27 cellular contexts compared by ENCODE assay signal in genomic region chr4:56080384-56080783, GRCh38.
"Had no signal": no experiment of that assay in that cellular context is flagged by ENCODE, and none has a peak within 500 bp of the region (broad histone marks: within the 10 kb centered on the region; RNA-seq: fewer than 3 reads in every experiment).

No MANE protein-coding gene starts in this region.

- H3K9me3 ChIP-seq: neutrophil, pancreas, prostate gland, thyroid gland, upper lobe of left lung had no signal

- H3K4me3 Mint-ChIP-seq: central memory CD8-positive, alpha-beta T cell; memory B cell; naive thymus-derived CD8-positive, alpha-beta T cell; neural crest cell; stimulated activated effector memory CD8-positive, alpha-beta T cell treated with anti-CD3 and anti-CD28 coated beads, Interleukin-12 subunit alpha, Interleukin-12 subunit beta, amount 100 ng/mL, for 72 hours had no signal

- FAIRE-seq: pancreas had no signal

- H3K4me1 ChIP-seq: gastroesophageal sphincter, heart left ventricle, pancreas, prostate gland, right atrium auricular region, stomach, thyroid gland, upper lobe of left lung, uterus had no signal

- H3K4me3 ChIP-seq: cardiac muscle cell, dorsolateral prefrontal cortex, gastroesophageal sphincter, heart left ventricle, lung, pancreas, prostate gland, right atrium auricular region, stomach, thyroid gland, upper lobe of left lung, uterus had no signal

- H3K4me1 Mint-ChIP-seq: central memory CD8-positive, alpha-beta T cell; naive thymus-derived CD8-positive, alpha-beta T cell; stimulated activated effector memory CD8-positive, alpha-beta T cell treated with anti-CD3 and anti-CD28 coated beads, Interleukin-12 subunit alpha, Interleukin-12 subunit beta, amount 100 ng/mL, for 72 hours had no signal

- H3K36me3 Mint-ChIP-seq: memory B cell; naive thymus-derived CD8-positive, alpha-beta T cell; stimulated activated effector memory CD8-positive, alpha-beta T cell treated with anti-CD3 and anti-CD28 coated beads, Interleukin-12 subunit alpha, Interleukin-12 subunit beta, amount 100 ng/mL, for 72 hours had no signal

- H3K36me3 ChIP-seq: cardiac muscle cell, gastroesophageal sphincter, heart left ventricle, neutrophil, pancreas, prostate gland, right atrium auricular region, stomach, thyroid gland, upper lobe of left lung, uterus had no signal

- H3K27ac Mint-ChIP-seq: memory B cell; naive thymus-derived CD8-positive, alpha-beta T cell; stimulated activated effector memory CD8-positive, alpha-beta T cell treated with anti-CD3 and anti-CD28 coated beads, Interleukin-12 subunit alpha, Interleukin-12 subunit beta, amount 100 ng/mL, for 72 hours had no signal

- H3K9me3 Mint-ChIP-seq: central memory CD8-positive, alpha-beta T cell; stimulated activated effector memory CD8-positive, alpha-beta T cell treated with anti-CD3 and anti-CD28 coated beads, Interleukin-12 subunit alpha, Interleukin-12 subunit beta, amount 100 ng/mL, for 72 hours had no signal

- H3K27ac ChIP-seq: cardiac muscle cell, dorsolateral prefrontal cortex, gastroesophageal sphincter, heart left ventricle, neutrophil, pancreas, prostate gland, right atrium auricular region, stomach, thyroid gland, upper lobe of left lung, uterus had no signal

- H3K27me3 ChIP-seq: cardiac muscle cell, dorsolateral prefrontal cortex, gastroesophageal sphincter, heart left ventricle, neutrophil, pancreas, right atrium auricular region, stomach, thyroid gland, upper lobe of left lung, uterus had no signal

- H3K27me3 Mint-ChIP-seq: central memory CD8-positive, alpha-beta T cell; memory B cell had no signal

- DNase-seq: dorsolateral prefrontal cortex; effector CD4-positive, alpha-beta T cell; foreskin fibroblast; heart left ventricle; hippocampal formation; islet precursor cell; kidney glomerular epithelial cell; midbrain; naive thymus-derived CD8-positive, alpha-beta T cell; pancreas; stimulated activated CD4-positive, alpha-beta T cell treated with anti-CD3 and anti-CD28 coated beads, Interleukin-2, amount 100 ng/mL, for 24 hours; stimulated activated CD4-positive, alpha-beta T cell treated with anti-CD3 and anti-CD28 coated beads, Interleukin-4, amount 100 ng/mL, for 24 hours; stimulated activated naive CD4-positive, alpha-beta T cell treated with Interleukin-2 at 50 U/mL for 16 hours; stomach; thyroid gland; upper lobe of left lung; uterus had no signal
